Comparison of ENCODE assay signal across 1 cellular context in genomic region chr1:110412576-110412975, GRCh38.
TF ChIP-seq lines count a peak whose summit lies in the region.

No MANE protein-coding gene starts in this region.

TF ChIP-seq in K562, 482 proteins besides CTCF, POLR2A, EP300 and RAD21 (continued from another document):
- TF ChIP-seq JUND (IDR thresholded peaks at IDR 0.05; ENCODE audit: borderline replicate concordance, low read depth, low read length) = peak; percentile 72
- peak; percentile 49; the same call in 1 of the 3 replicates for TF ChIP-seq JUND (tag; IDR thresholded peaks at IDR 0.05; ENCODE audit: borderline replicate concordance, low read depth, low read length)
- no peak for TF ChIP-seq DDX20 (tag; IDR thresholded peaks at IDR 0.05; ENCODE audit: low read depth)
- TF ChIP-seq ZNF639 (CRISPR knock-in tag; conservative IDR thresholded peaks at IDR 0.05 in 1 of 2, IDR thresholded peaks at IDR 0.05 in 1 of 2) = peak in 1 of 2 experiments; percentile 65; a peak in 1 of 4 replicates
- TF ChIP-seq NR2C1 (IDR thresholded peaks at IDR 0.05) = no peak
- TF ChIP-seq NR2C1 (tag; IDR thresholded peaks at IDR 0.05) = 0 out of 2 replicates have a peak, but pooled peaks have one; percentile 21
- TF ChIP-seq ZNF589 (CRISPR knock-in tag; IDR thresholded peaks at IDR 0.05; ENCODE audit: low read depth) = 0 out of 2 replicates have a peak, but pooled peaks have one; percentile 35
- TF ChIP-seq ZKSCAN3 (CRISPR knock-in tag; IDR thresholded peaks at IDR 0.05) = no peak
- TF ChIP-seq VEZF1 (CRISPR knock-in tag; IDR thresholded peaks at IDR 0.05) = peak; percentile 27; the same call in 1 of the 2 replicates
- no peak for TF ChIP-seq ZNF354B (CRISPR knock-in tag; IDR thresholded peaks at IDR 0.05)
- TF ChIP-seq ZSCAN32 (CRISPR knock-in tag; IDR thresholded peaks at IDR 0.05) = peak; percentile 79
- no peak for TF ChIP-seq MXI1 (IDR thresholded peaks at IDR 0.05; ENCODE audit: low read depth, low read length)
- peak in 1 of 2 experiments; percentile 50 for TF ChIP-seq AFF1 (IDR thresholded peaks at IDR 0.05; ENCODE audit: low read depth in 1 of 2, partially characterized antibody in 2 of 2)
- TF ChIP-seq E2F4 (CRISPR knock-in tag; IDR thresholded peaks at IDR 0.05; ENCODE audit: low read depth) = peak; percentile 48; the same call in 1 of the 2 replicates
- TF ChIP-seq NCOA1 (IDR thresholded peaks at IDR 0.05; ENCODE audit: low read depth) = 0 out of 2 replicates have a peak, but pooled peaks have one; percentile 11
- no peak for TF ChIP-seq KDM1A (IDR thresholded peaks at IDR 0.05)
- no peak for TF ChIP-seq ZNF175 (CRISPR knock-in tag; IDR thresholded peaks at IDR 0.05; ENCODE audit: low read depth)
- TF ChIP-seq ELK1 (CRISPR knock-in tag; IDR thresholded peaks at IDR 0.05) = no peak
- TF ChIP-seq NRF1 (conservative IDR thresholded peaks at IDR 0.05 in 1 of 2, IDR thresholded peaks at IDR 0.05 in 1 of 2) = peak; percentile 19 to 32; a peak in 3 of 4 replicates
